Comparison of ENCODE assay signal across 2 cellular contexts in the genomic region with DNA sequence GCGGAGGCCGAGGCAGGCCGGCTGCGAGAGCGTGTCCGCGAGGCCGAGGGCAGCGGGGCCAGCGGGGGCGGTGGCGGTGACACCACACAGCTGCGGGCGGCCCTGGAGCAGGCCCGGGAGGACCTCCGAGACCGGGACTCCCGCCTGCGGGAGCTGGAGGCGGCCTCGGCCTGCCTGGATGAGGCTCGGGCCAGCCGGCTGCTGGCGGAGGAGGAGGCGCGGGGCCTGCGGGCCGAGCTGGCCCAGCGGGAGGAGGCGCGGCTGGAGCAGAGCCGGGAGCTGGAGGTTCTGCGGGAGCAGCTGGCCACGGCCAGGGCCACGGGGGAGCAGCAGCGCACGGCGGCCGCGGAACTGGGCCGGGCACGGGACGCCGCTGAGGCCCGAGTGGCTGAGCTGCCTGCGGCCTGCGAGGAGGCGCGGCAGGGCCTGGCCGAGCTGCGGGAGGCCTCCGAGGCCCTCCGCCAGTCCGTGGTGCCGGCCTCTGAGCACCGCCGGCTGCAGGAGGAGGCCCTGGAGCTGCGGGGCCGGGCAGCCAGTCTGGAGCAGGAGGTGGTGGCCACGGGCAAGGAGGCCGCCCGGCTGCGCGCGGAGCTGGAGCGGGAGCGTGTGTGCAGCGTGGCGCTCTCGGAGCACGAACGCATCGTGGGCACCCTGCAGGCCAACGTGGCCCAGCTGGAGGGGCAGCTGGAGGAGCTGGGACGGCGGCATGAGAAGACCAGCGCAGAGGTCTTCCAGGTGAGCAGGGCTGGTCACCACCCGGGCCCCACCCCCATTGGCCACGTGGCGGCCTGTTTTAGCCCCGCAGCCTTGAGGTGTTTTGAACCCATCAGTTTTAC.
TF ChIP-seq lines count a peak whose summit lies in the region.

No MANE protein-coding gene starts in this region.

TF ChIP-seq in GM23338, 12 proteins besides CTCF, POLR2A, EP300 and RAD21:
- TF ChIP-seq ZNF331 (CRISPR knock-in tag; IDR thresholded peaks at IDR 0.05; ENCODE audit: low read depth) (no peak), POLR2AphosphoS5 (IDR thresholded peaks at IDR 0.05; ENCODE audit: low read depth) (no peak), ETS1 (IDR thresholded peaks at IDR 0.05) (no peak), NANOG (IDR thresholded peaks at IDR 0.05; ENCODE audit: borderline replicate concordance) (no peak)
- TF ChIP-seq, protein P1, sequence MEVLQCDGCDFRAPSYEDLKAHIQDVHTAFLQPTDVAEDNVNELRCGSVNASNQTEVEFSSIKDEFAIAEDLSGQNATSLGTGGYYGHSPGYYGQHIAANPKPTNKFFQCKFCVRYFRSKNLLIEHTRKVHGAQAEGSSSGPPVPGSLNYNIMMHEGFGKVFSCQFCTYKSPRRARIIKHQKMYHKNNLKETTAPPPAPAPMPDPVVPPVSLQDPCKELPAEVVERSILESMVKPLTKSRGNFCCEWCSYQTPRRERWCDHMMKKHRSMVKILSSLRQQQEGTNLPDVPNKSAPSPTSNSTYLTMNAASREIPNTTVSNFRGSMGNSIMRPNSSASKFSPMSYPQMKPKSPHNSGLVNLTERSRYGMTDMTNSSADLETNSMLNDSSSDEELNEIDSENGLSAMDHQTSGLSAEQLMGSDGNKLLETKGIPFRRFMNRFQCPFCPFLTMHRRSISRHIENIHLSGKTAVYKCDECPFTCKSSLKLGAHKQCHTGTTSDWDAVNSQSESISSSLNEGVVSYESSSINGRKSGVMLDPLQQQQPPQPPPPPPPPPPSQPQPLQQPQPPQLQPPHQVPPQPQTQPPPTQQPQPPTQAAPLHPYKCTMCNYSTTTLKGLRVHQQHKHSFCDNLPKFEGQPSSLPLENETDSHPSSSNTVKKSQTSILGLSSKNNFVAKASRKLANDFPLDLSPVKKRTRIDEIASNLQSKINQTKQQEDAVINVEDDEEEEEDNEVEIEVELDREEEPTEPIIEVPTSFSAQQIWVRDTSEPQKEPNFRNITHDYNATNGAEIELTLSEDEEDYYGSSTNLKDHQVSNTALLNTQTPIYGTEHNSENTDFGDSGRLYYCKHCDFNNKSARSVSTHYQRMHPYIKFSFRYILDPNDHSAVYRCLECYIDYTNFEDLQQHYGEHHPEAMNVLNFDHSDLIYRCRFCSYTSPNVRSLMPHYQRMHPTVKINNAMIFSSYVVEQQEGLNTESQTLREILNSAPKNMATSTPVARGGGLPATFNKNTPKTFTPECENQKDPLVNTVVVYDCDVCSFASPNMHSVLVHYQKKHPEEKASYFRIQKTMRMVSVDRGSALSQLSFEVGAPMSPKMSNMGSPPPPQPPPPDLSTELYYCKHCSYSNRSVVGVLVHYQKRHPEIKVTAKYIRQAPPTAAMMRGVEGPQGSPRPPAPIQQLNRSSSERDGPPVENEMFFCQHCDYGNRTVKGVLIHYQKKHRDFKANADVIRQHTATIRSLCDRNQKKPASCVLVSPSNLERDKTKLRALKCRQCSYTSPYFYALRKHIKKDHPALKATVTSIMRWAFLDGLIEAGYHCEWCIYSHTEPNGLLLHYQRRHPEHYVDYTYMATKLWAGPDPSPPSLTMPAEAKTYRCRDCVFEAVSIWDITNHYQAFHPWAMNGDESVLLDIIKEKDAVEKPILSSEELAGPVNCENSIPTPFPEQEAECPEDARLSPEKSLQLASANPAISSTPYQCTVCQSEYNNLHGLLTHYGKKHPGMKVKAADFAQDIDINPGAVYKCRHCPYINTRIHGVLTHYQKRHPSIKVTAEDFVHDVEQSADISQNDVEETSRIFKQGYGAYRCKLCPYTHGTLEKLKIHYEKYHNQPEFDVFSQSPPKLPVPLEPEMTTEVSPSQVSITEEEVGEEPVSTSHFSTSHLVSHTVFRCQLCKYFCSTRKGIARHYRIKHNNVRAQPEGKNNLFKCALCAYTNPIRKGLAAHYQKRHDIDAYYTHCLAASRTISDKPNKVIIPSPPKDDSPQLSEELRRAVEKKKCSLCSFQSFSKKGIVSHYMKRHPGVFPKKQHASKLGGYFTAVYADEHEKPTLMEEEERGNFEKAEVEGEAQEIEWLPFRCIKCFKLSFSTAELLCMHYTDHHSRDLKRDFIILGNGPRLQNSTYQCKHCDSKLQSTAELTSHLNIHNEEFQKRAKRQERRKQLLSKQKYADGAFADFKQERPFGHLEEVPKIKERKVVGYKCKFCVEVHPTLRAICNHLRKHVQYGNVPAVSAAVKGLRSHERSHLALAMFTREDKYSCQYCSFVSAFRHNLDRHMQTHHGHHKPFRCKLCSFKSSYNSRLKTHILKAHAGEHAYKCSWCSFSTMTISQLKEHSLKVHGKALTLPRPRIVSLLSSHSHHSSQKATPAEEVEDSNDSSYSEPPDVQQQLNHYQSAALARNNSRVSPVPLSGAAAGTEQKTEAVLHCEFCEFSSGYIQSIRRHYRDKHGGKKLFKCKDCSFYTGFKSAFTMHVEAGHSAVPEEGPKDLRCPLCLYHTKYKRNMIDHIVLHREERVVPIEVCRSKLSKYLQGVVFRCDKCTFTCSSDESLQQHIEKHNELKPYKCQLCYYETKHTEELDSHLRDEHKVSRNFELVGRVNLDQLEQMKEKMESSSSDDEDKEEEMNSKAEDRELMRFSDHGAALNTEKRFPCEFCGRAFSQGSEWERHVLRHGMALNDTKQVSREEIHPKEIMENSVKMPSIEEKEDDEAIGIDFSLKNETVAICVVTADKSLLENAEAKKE (CRISPR knock-in tag; IDR thresholded peaks at IDR 0.05), result no peak
- TF ChIP-seq, protein P2, sequence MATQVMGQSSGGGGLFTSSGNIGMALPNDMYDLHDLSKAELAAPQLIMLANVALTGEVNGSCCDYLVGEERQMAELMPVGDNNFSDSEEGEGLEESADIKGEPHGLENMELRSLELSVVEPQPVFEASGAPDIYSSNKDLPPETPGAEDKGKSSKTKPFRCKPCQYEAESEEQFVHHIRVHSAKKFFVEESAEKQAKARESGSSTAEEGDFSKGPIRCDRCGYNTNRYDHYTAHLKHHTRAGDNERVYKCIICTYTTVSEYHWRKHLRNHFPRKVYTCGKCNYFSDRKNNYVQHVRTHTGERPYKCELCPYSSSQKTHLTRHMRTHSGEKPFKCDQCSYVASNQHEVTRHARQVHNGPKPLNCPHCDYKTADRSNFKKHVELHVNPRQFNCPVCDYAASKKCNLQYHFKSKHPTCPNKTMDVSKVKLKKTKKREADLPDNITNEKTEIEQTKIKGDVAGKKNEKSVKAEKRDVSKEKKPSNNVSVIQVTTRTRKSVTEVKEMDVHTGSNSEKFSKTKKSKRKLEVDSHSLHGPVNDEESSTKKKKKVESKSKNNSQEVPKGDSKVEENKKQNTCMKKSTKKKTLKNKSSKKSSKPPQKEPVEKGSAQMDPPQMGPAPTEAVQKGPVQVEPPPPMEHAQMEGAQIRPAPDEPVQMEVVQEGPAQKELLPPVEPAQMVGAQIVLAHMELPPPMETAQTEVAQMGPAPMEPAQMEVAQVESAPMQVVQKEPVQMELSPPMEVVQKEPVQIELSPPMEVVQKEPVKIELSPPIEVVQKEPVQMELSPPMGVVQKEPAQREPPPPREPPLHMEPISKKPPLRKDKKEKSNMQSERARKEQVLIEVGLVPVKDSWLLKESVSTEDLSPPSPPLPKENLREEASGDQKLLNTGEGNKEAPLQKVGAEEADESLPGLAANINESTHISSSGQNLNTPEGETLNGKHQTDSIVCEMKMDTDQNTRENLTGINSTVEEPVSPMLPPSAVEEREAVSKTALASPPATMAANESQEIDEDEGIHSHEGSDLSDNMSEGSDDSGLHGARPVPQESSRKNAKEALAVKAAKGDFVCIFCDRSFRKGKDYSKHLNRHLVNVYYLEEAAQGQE (IDR thresholded peaks at IDR 0.05; ENCODE audit: unreplicated experiment), result no peak

TF ChIP-seq in IMR-90, 13 proteins besides CTCF, POLR2A, EP300 and RAD21:
- no peak for TF ChIP-seq MAZ (IDR thresholded peaks at IDR 0.05; ENCODE audit: borderline replicate concordance, low read depth, low read length)
- TF ChIP-seq FOS (IDR thresholded peaks at IDR 0.05; ENCODE audit: low read depth, low read length), result no peak
- no peak for TF ChIP-seq MXI1 (IDR thresholded peaks at IDR 0.05; ENCODE audit: borderline replicate concordance, low read depth, low read length)
- TF ChIP-seq MAFK (IDR thresholded peaks at IDR 0.05; ENCODE audit: low read depth, low read length), result no peak
- no peak for TF ChIP-seq RCOR1 (IDR thresholded peaks at IDR 0.05; ENCODE audit: insufficient replicate concordance, low read length)
- no peak for TF ChIP-seq NFE2L2 (IDR thresholded peaks at IDR 0.05; ENCODE audit: low read depth, low read length)
- TF ChIP-seq BHLHE40 (IDR thresholded peaks at IDR 0.05; ENCODE audit: low read depth, low read length), result no peak
- no peak for TF ChIP-seq CEBPB (IDR thresholded peaks at IDR 0.05; ENCODE audit: low read depth, low read length)
- no peak for TF ChIP-seq RFX5 (IDR thresholded peaks at IDR 0.05; ENCODE audit: low read depth, low read length)
- no peak for TF ChIP-seq USF2 (IDR thresholded peaks at IDR 0.05; ENCODE audit: low read depth, low read length)
- no peak for TF ChIP-seq ELK1 (IDR thresholded peaks at IDR 0.05; ENCODE audit: borderline replicate concordance, low read depth, low read length)
- no peak for TF ChIP-seq CHD1 (IDR thresholded peaks at IDR 0.05; ENCODE audit: low read depth, low read length)
- no peak for TF ChIP-seq SMC3 (IDR thresholded peaks at IDR 0.05; ENCODE audit: low read depth, low read length)
